In the genomic region with DNA sequence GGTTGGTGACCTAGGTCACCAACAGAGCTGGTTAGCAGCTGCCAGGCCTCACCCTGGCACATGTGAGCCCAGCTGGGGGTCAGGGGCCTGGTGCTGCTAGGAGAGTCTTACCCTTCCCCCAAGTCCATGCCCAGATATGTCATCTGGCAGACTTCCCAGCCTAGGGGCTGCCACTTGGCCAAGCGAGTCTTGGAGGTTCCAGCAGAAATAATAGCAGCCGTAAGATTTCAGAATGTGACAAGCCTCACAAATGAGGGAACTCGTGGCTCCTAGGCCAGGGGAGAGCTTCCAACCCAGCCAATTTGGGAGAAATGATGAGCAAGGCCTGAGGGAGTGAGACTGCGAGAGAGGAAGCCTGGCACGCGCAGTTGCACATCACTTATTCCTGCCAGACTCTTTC, we compare ENCODE assay signal across 1 cellular context.
TF ChIP-seq lines count a peak whose summit lies in the region.

No MANE protein-coding gene starts in this region.

TF ChIP-seq in GM12878, 131 proteins besides CTCF, POLR2A, EP300 and RAD21:
- TF ChIP-seq NBN (IDR thresholded peaks at IDR 0.05) = no peak
- TF ChIP-seq, protein P1, sequence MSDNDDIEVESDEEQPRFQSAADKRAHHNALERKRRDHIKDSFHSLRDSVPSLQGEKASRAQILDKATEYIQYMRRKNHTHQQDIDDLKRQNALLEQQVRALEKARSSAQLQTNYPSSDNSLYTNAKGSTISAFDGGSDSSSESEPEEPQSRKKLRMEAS (IDR thresholded peaks at IDR 0.05; ENCODE audit: low read depth, low read length) = no peak
- no peak for TF ChIP-seq SPI1 (IDR thresholded peaks at IDR 0.05; ENCODE audit: borderline replicate concordance, insufficient read depth, low read depth, low read length)
- TF ChIP-seq CBFB (IDR thresholded peaks at IDR 0.05; ENCODE audit: low read depth) = no peak
- TF ChIP-seq MYC (IDR thresholded peaks at IDR 0.05; ENCODE audit: insufficient read depth, insufficient read length, insufficient replicate concordance, low read length, severe bottlenecking) = no peak
- no peak for TF ChIP-seq NR2F1 (conservative IDR thresholded peaks at IDR 0.05)
- TF ChIP-seq SREBF1 (IDR thresholded peaks at IDR 0.05; ENCODE audit: low read length) = no peak
- TF ChIP-seq, protein P2, sequence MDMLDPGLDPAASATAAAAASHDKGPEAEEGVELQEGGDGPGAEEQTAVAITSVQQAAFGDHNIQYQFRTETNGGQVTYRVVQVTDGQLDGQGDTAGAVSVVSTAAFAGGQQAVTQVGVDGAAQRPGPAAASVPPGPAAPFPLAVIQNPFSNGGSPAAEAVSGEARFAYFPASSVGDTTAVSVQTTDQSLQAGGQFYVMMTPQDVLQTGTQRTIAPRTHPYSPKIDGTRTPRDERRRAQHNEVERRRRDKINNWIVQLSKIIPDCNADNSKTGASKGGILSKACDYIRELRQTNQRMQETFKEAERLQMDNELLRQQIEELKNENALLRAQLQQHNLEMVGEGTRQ (IDR thresholded peaks at IDR 0.05; ENCODE audit: borderline replicate concordance, low read depth, low read length) = no peak
- TF ChIP-seq ATF7 (IDR thresholded peaks at IDR 0.05; ENCODE audit: low read depth) = no peak
- TF ChIP-seq RCOR1 (conservative IDR thresholded peaks at IDR 0.05; ENCODE audit: low read depth, low read length) = no peak
- TF ChIP-seq BCL11A (IDR thresholded peaks at IDR 0.05; ENCODE audit: low read depth, low read length) = no peak
- no peak for TF ChIP-seq FOXK2 (IDR thresholded peaks at IDR 0.05)
- TF ChIP-seq ZNF207 (IDR thresholded peaks at IDR 0.05; ENCODE audit: borderline replicate concordance) = no peak
- TF ChIP-seq CBX5 (IDR thresholded peaks at IDR 0.05; ENCODE audit: low read depth) = no peak
- TF ChIP-seq ZSCAN29 (IDR thresholded peaks at IDR 0.05) = no peak
- TF ChIP-seq HDGF (IDR thresholded peaks at IDR 0.05) = no peak
- TF ChIP-seq ETV6 (conservative IDR thresholded peaks at IDR 0.05 in 1 of 2, IDR thresholded peaks at IDR 0.05 in 1 of 2; ENCODE audit: borderline replicate concordance in 1 of 2, low read depth in 1 of 2) = no peak
- TF ChIP-seq, protein P3, sequence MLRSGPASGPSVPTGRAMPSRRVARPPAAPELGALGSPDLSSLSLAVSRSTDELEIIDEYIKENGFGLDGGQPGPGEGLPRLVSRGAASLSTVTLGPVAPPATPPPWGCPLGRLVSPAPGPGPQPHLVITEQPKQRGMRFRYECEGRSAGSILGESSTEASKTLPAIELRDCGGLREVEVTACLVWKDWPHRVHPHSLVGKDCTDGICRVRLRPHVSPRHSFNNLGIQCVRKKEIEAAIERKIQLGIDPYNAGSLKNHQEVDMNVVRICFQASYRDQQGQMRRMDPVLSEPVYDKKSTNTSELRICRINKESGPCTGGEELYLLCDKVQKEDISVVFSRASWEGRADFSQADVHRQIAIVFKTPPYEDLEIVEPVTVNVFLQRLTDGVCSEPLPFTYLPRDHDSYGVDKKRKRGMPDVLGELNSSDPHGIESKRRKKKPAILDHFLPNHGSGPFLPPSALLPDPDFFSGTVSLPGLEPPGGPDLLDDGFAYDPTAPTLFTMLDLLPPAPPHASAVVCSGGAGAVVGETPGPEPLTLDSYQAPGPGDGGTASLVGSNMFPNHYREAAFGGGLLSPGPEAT (IDR thresholded peaks at IDR 0.05; ENCODE audit: low read depth) = no peak
- TF ChIP-seq ASH2L (IDR thresholded peaks at IDR 0.05; ENCODE audit: borderline replicate concordance, low read depth) = no peak
- TF ChIP-seq, protein P4, sequence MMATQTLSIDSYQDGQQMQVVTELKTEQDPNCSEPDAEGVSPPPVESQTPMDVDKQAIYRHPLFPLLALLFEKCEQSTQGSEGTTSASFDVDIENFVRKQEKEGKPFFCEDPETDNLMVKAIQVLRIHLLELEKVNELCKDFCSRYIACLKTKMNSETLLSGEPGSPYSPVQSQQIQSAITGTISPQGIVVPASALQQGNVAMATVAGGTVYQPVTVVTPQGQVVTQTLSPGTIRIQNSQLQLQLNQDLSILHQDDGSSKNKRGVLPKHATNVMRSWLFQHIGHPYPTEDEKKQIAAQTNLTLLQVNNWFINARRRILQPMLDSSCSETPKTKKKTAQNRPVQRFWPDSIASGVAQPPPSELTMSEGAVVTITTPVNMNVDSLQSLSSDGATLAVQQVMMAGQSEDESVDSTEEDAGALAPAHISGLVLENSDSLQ (IDR thresholded peaks at IDR 0.05) = no peak
